8 cellular contexts compared by ENCODE assay signal in genomic region chr19:48190288-48191284, GRCh38. TPM values are rescaled to one million over a fixed set of nuclear protein-coding genes. Genes with fewer than 3 reads are reported as not detected.
DNase-seq lines count a peak whose midpoint lies in the region; ATAC-seq, FAIRE-seq and TF ChIP-seq lines count a peak whose summit lies in the region.

No MANE protein-coding gene starts in this region.

- H3K27ac ChIP-seq in astrocyte (ENCODE audit: low read depth, low read length) (no peak overlapping the region), substantia nigra (ENCODE audit: low read depth, low read length, poor library complexity, severe bottlenecking) (no peak overlapping the region), right cardiac atrium (ENCODE audit: low read length) (no peak overlapping the region)

- no peaks in the 10 kb centered on the region for H4K20me1 ChIP-seq in astrocyte (ENCODE audit: insufficient read depth, low read length)

- H3K27me3 ChIP-seq in astrocyte (ENCODE audit: insufficient read depth, low read length) (no peaks in the 10 kb centered on the region), kidney epithelial cell (ENCODE audit: control insufficient read depth, insufficient read depth, low read length) (no peaks in the 10 kb centered on the region), right cardiac atrium (ENCODE audit: control insufficient read depth, insufficient read depth) (no peaks in the 10 kb centered on the region)

- H3K4me3 ChIP-seq in astrocyte (ENCODE audit: insufficient read depth, low read depth, low read length), result no peak overlapping the region
- H3K4me3 ChIP-seq in kidney epithelial cell (ENCODE audit: low read depth, low read length), result no peak overlapping the region
- no peak overlapping the region for H3K4me3 ChIP-seq in right cardiac atrium (ENCODE audit: low read length)

- DNase-seq in NCI-H82 (lab: John Stamatoyannopoulos, UW), result peak; percentile 74
- DNase-seq in NCI-H82 treated with DMSO at 0.1 percent for 48 hours (lab: John Stamatoyannopoulos, UW; ENCODE audit: unreplicated experiment), result no peak
- DNase-seq in RPMI7951 (ENCODE audit: low read depth), result peak; percentile 18
- peak; percentile 94 for DNase-seq in astrocyte (ENCODE audit: low read depth)
- DNase-seq in kidney epithelial cell (ENCODE audit: low read depth), result peak; percentile 56
- DNase-seq in substantia nigra (lab: John Stamatoyannopoulos, UW), result peak in 28 of 49 donors; percentile 4 to 90 (median 34)
- no peak for DNase-seq in posterior vena cava (ENCODE audit: low spot score)
- DNase-seq in right cardiac atrium, result no peak

- H3K9me3 ChIP-seq in astrocyte (ENCODE audit: insufficient read depth, low read depth, low read length), result no peaks in the 10 kb centered on the region
- no peaks in the 10 kb centered on the region for H3K9me3 ChIP-seq in right cardiac atrium (ENCODE audit: control insufficient read depth, low read length)

- peak overlapping the region; percentile 43 for H3K4me2 ChIP-seq in astrocyte (ENCODE audit: low read length)

- peaks cover 21% of the 10 kb centered on the region for H3K36me3 Mint-ChIP-seq in astrocyte (ENCODE audit: low read depth, unreplicated experiment)

- H3K36me3 ChIP-seq in astrocyte (ENCODE audit: insufficient read depth, low read length) (no peaks in the 10 kb centered on the region), kidney epithelial cell (ENCODE audit: control insufficient read depth, insufficient read depth, low read length) (no peaks in the 10 kb centered on the region)

- TF ChIP-seq CTCF in astrocyte (IDR thresholded peaks at IDR 0.05; ENCODE audit: insufficient read depth, low read depth, low read length) (peak; percentile 20), kidney epithelial cell (IDR thresholded peaks at IDR 0.05; ENCODE audit: insufficient read depth, low read length, poor library complexity, severe bottlenecking) (peak; percentile 29)

- FAIRE-seq in astrocyte (lab: Jason Lieb, UNC), result no peak

- H3K4me1 ChIP-seq in astrocyte (ENCODE audit: insufficient read depth, low read length), result no peaks in the 10 kb centered on the region
- H3K4me1 ChIP-seq in right cardiac atrium (ENCODE audit: control insufficient read depth, insufficient read depth, low read length), result no peaks in the 10 kb centered on the region

- H2AFZ ChIP-seq in astrocyte (ENCODE audit: low read depth, low read length), result no peak overlapping the region

- H3K4me3 Mint-ChIP-seq in astrocyte (ENCODE audit: unreplicated experiment), result no peak overlapping the region

- H3K9ac ChIP-seq in astrocyte (ENCODE audit: low read length), result no peak overlapping the region

- no peaks in the 10 kb centered on the region for H3K27me3 Mint-ChIP-seq in astrocyte (ENCODE audit: low read depth, unreplicated experiment)

- whole genome bisulfite sequencing in right cardiac atrium, result 79% methylated on average over 16 of the region's 16 CpGs

- no peaks in the 10 kb centered on the region for H3K9me3 Mint-ChIP-seq in astrocyte (ENCODE audit: unreplicated experiment)

- H3K27ac Mint-ChIP-seq in astrocyte (ENCODE audit: unreplicated experiment), result no peak overlapping the region

- no peaks in the 10 kb centered on the region for H3K79me2 ChIP-seq in astrocyte (ENCODE audit: insufficient read depth, low read length)

- H3K4me1 Mint-ChIP-seq in astrocyte (ENCODE audit: low read depth, unreplicated experiment), result no peaks in the 10 kb centered on the region

- no peak for ATAC-seq in right cardiac atrium

- intact Hi-C loops in posterior vena cava (cut with DNase I), result no loop called here
- intact Hi-C loops in right cardiac atrium (cut with DNase I), result no loop called here

RNA-seq across cellular contexts. Expression of gene ZSWIM9, which starts 20.1 kb away (rescaled TPM):
- total RNA-seq in RPMI7951 (2014; rRNA removed; shearing (Covaris generic)), result 1.4 and 2.1 TPM in 2 replicates
- total RNA-seq in astrocyte, result 4.7 TPM in 2 replicates
- total RNA-seq in kidney epithelial cell, result 1.6 and 1.8 TPM in 2 replicates
- total RNA-seq in posterior vena cava, result 1 to 10 TPM; 6.1 to 8.6 TPM
- total RNA-seq in right cardiac atrium, result 1 to 10 TPM; 5.4 to 6.9 (median 6.5) TPM
- 5.7 TPM for polyA plus RNA-seq in right cardiac atrium

RNA-seq across cellular contexts. Expression of gene LIG1, which starts 20.4 kb away (rescaled TPM):
- total RNA-seq in RPMI7951 (2014; rRNA removed; shearing (Covaris generic)), result 44.0 and 54.3 TPM in 2 replicates
- 16.8 and 19.2 TPM in 2 replicates for total RNA-seq in astrocyte
- total RNA-seq in kidney epithelial cell, result 15.0 and 17.6 TPM in 2 replicates
- 1 to 10 TPM; 4.8 to 5.9 TPM for total RNA-seq in posterior vena cava
- total RNA-seq in right cardiac atrium, result 1 to 10 TPM; 3.8 to 8.4 (median 5.5) TPM
- 4.2 TPM for polyA plus RNA-seq in right cardiac atrium

Comparison
In these comparisons a context has a peak if more than half of its experiments do, and no peak if none do; other contexts are left out.
1. DNase-seq: peak in NCI-H82 (single experiment), RPMI7951 (single experiment), astrocyte (single experiment), kidney epithelial cell (single experiment) and substantia nigra (28 of 49); none in NCI-H82 treated with DMSO at 0.1 percent for 48 hours (single experiment), posterior vena cava (single experiment) and right cardiac atrium (0 of 3).